15 cellular contexts compared by ENCODE assay signal in genomic region chr2:68086166-68086565, GRCh38.
"Had no signal": no experiment of that assay in that cellular context is flagged by ENCODE, and none has a peak within 500 bp of the region (broad histone marks: within the 10 kb centered on the region; RNA-seq: fewer than 3 reads in every experiment).

No MANE protein-coding gene starts in this region.

- ATAC-seq: activated T-cell treated with anti-CD3 and anti-CD28 coated beads, Interleukin-2, amount 50 U/mL, for 4 hours; foreskin keratinocyte; natural killer cell had no signal

- DNase-seq: activated naive CD4-positive, alpha-beta T cell; activated T-cell treated with anti-CD3 and anti-CD28 coated beads, Interleukin-2, amount 50 U/mL, for 4 hours; adrenal gland; brain microvascular endothelial cell; caudate nucleus; effector CD8-positive, alpha-beta T cell; foreskin keratinocyte; immature natural killer cell; kidney glomerular epithelial cell; left ventricle myocardium inferior; natural killer cell; spleen; stimulated activated CD4-positive, alpha-beta T cell treated with anti-CD3 and anti-CD28 coated beads, Interleukin-4, amount 100 ng/mL, for 1 hour; stimulated activated naive CD4-positive, alpha-beta T cell treated with Interleukin-2 at 50 U/mL for 16 hours; T-helper 9 cell had no signal
